Comparison of ENCODE assay signal across 8 cellular contexts in genomic region chr13:50365683-50366391, GRCh38.
DNase-seq lines count a peak whose midpoint lies in the region; ATAC-seq and TF ChIP-seq lines count a peak whose summit lies in the region.

No MANE protein-coding gene starts in this region.

- DNase-seq in NCI-H345 treated with DMSO at 0.1 percent for 48 hours (lab: John Stamatoyannopoulos, UW; ENCODE audit: unreplicated experiment) (peak; percentile 21), tibial artery (no peak), BE2C (no peak), retina (no peak)
- DNase-seq in activated effector memory CD4-positive, alpha-beta T cell treated with anti-CD3 and anti-CD28 coated beads, Interleukin-2, amount 50 U/mL, for 16 hours, result peak; percentile 81

- intact Hi-C loops in tibial artery (cut with DNase I; ENCODE audit: low total_unique reads), result no loop called here

- peak overlapping the region; percentile 28 to 49 for H3K4me3 ChIP-seq in mucosa of rectum (ENCODE audit: low read length in 2 of 2)
- H3K4me3 ChIP-seq in tibial artery, result no peak overlapping the region
- H3K4me3 ChIP-seq in BE2C (ENCODE audit: low read depth, low read length), result no peak overlapping the region

- H3K36me3 ChIP-seq in mucosa of rectum (ENCODE audit: control insufficient read depth in 2 of 2, insufficient read depth in 2 of 2, low read length in 2 of 2), result no peaks in the 10 kb centered on the region
- no peaks in the 10 kb centered on the region for H3K36me3 ChIP-seq in tibial artery
- H3K36me3 ChIP-seq in BE2C, result no peaks in the 10 kb centered on the region

- no peaks in the 10 kb centered on the region for H3K9me3 ChIP-seq in mucosa of rectum (ENCODE audit: control insufficient read depth in 2 of 2, low read length in 2 of 2)
- no peaks in the 10 kb centered on the region for H3K9me3 ChIP-seq in tibial artery
- no peaks in the 10 kb centered on the region for H3K9me3 ChIP-seq in BE2C

- TF ChIP-seq CTCF in tibial artery (IDR thresholded peaks at IDR 0.05), result no peak
- no peak for TF ChIP-seq CTCF in BE2C (IDR thresholded peaks at IDR 0.05; ENCODE audit: low read depth, low read length)

- peak overlapping the region in 1 of 2 donors; percentile 12 for H3K27ac ChIP-seq in mucosa of rectum (ENCODE audit: low read depth in 2 of 2, low read length in 2 of 2)
- no peak overlapping the region for H3K27ac ChIP-seq in tibial artery

- ATAC-seq in GM18858 (IDR thresholded peaks at IDR 0.05; ENCODE audit: unreplicated experiment) (peak; percentile 35), HG02973 (IDR thresholded peaks at IDR 0.05; ENCODE audit: unreplicated experiment) (peak; percentile 48)

- H3K27me3 ChIP-seq in mucosa of rectum (ENCODE audit: control insufficient read depth in 2 of 2, insufficient read depth in 2 of 2, low read length in 2 of 2), result no peaks in the 10 kb centered on the region
- no peaks in the 10 kb centered on the region for H3K27me3 ChIP-seq in tibial artery
- H3K27me3 ChIP-seq in BE2C, result no peaks in the 10 kb centered on the region

- H3K4me1 ChIP-seq in mucosa of rectum (ENCODE audit: control insufficient read depth in 2 of 2, insufficient read depth in 2 of 2, low read length in 2 of 2) (peaks cover 2 to 12% of the 10 kb centered on the region in 2 donors), tibial artery (no peaks in the 10 kb centered on the region), BE2C (peaks cover 3% of the 10 kb centered on the region; the same call in 1 of the 2 replicates)

- H3K9ac ChIP-seq in mucosa of rectum (ENCODE audit: low read depth in 1 of 2, low read length in 2 of 2), result no peak overlapping the region

Comparison
In these comparisons a context has a peak if more than half of its experiments do, and no peak if none do; other contexts are left out.
1. DNase-seq: peak in NCI-H345 treated with DMSO at 0.1 percent for 48 hours (single experiment) and activated effector memory CD4-positive, alpha-beta T cell treated with anti-CD3 and anti-CD28 coated beads, Interleukin-2, amount 50 U/mL, for 16 hours (single experiment); none in tibial artery (0 of 2), BE2C (single experiment) and retina (single experiment).
2. H3K4me3 ChIP-seq: peak in mucosa of rectum (2 of 2); none in tibial artery (0 of 2) and BE2C (single experiment).